Comparison of ENCODE assay signal across 22 cellular contexts in the genomic region with DNA sequence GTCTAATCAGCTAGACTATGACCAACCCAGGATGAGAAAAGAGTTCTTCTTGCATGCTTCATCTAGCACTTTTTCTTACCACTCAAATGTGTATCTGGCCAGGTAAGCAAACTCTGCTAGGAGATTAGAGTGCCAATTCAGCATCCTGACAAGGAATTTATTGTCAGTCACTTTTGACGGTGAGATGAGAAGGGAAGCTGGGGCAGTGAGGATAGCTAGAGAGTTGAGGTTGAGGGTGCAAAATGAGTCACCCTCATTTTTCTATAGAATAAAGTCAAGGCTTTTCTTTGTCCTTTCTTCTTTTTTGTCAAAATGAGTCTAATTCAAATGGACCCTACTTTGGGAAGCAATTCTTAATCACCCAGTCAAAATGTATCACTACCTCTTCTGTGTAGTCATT.
"Had no signal": no experiment of that assay in that cellular context is flagged by ENCODE, and none has a peak within 500 bp of the region (broad histone marks: within the 10 kb centered on the region; RNA-seq: fewer than 3 reads in every experiment).

No MANE protein-coding gene starts in this region.

- DNase-seq: cortex of kidney; dorsolateral prefrontal cortex; effector CD8-positive, alpha-beta T cell; foreskin melanocyte; head of caudate nucleus; kidney; mucosa of descending colon; naive thymus-derived CD8-positive, alpha-beta T cell; psoas muscle; retina; spleen; stimulated activated CD4-positive, alpha-beta T cell treated with anti-CD3 and anti-CD28 coated beads, Interleukin-15, amount 100 ng/mL, for 24 hours; stimulated activated CD4-positive, alpha-beta T cell treated with anti-CD3 and anti-CD28 coated beads, Interleukin-1b, Interleukin-23, amount 100 ng/mL, for 48 hours; stimulated activated CD4-positive, alpha-beta T cell treated with anti-CD3 and anti-CD28 coated beads, Interleukin-4, amount 100 ng/mL, for 24 hours; stimulated activated naive CD4-positive, alpha-beta T cell treated with Interleukin-2 at 50 U/mL for 16 hours; testis; upper lobe of right lung had no signal

- H3K27ac ChIP-seq: dorsolateral prefrontal cortex, hepatocyte, neutrophil, psoas muscle, spleen, testis, tibial nerve, upper lobe of right lung, vagina had no signal

- H3K4me3 Mint-ChIP-seq: naive thymus-derived CD8-positive, alpha-beta T cell had no signal

- H3K79me2 ChIP-seq: hepatocyte had no signal

- H2AFZ ChIP-seq: hepatocyte had no signal

- H3K4me2 ChIP-seq: hepatocyte had no signal

- H3K9me3 Mint-ChIP-seq: naive thymus-derived CD8-positive, alpha-beta T cell had no signal

- H3K9me3 ChIP-seq: mucosa of descending colon, neutrophil, psoas muscle, testis, tibial nerve, upper lobe of right lung, vagina had no signal

- H3K36me3 ChIP-seq: neutrophil, spleen, tibial nerve, upper lobe of right lung, vagina had no signal

- H3K27ac Mint-ChIP-seq: naive thymus-derived CD8-positive, alpha-beta T cell had no signal

- ATAC-seq: naive thymus-derived CD8-positive, alpha-beta T cell; psoas muscle; sciatic nerve; upper lobe of right lung had no signal

- H3K27me3 ChIP-seq: dorsolateral prefrontal cortex, hepatocyte, neutrophil, spleen, testis, tibial nerve, upper lobe of right lung, vagina had no signal

- H3K4me1 ChIP-seq: spleen, testis, upper lobe of right lung had no signal

- H3K4me3 ChIP-seq: dorsolateral prefrontal cortex, hepatocyte, mucosa of descending colon, psoas muscle, spleen, testis, tibial nerve, upper lobe of right lung, vagina had no signal
